ENCODE assay signal across 24 cellular contexts in genomic region chr3:135908737-135909136, GRCh38. TPM values are rescaled to one million over a fixed set of nuclear protein-coding genes. Genes with fewer than 3 reads are reported as not detected.
A peak's percentile ranks its signal among the peaks of the same experiment; 100 is the strongest.
DNase-seq lines count a peak whose midpoint lies in the region; ATAC-seq and TF ChIP-seq lines count a peak whose summit lies in the region.
"Had no signal": no experiment of that assay in that cellular context is flagged by ENCODE, and none has a peak within 500 bp of the region (broad histone marks: within the 10 kb centered on the region; RNA-seq: fewer than 3 reads in every experiment).

No MANE protein-coding gene starts in this region.

- WGBS in H9 (ENCODE audit: extremely low coverage, insufficient read length, low lambda C conversion rate), result no CpG with 5 or more reads among the region's 1 CpG
- no CpG with 5 or more reads among the region's 1 CpG for WGBS in IMR-90 (ENCODE audit: extremely low coverage in 2 of 2, insufficient read length in 1 of 2), 2 experiments
- WGBS in mammary epithelial cell (ENCODE audit: low coverage, missing lambda C conversion rate), result 100% methylated on average over 1 of the region's 1 CpG

- no peak overlapping the region; a peak in 1 of 5 replicates for H3K4me3 Mint-ChIP-seq in H9
- H3K4me3 Mint-ChIP-seq: CD4-positive, alpha-beta memory T cell; HFFc6; T-cell had no signal

- H3K18ac ChIP-seq in H9 (ENCODE audit: insufficient read length, low read depth, low read length) (no peak overlapping the region), IMR-90 (ENCODE audit: low read depth, low read length) (no peak overlapping the region)

- POLR2A ChIA-PET in IMR-90 (lab: Charles Lee; ENCODE audit: unreplicated experiment), result no interaction called here

- ATAC-seq in IMR-90 (ENCODE audit: low read depth) (no peak), HG02840 (IDR thresholded peaks at IDR 0.05; ENCODE audit: low FRiP score, unreplicated experiment) (no peak), sciatic nerve (no peak)
- ATAC-seq: GM12878 had no signal

- H2BK15ac ChIP-seq in H9 (ENCODE audit: low read depth, low read length), result no peak overlapping the region
- H2BK15ac ChIP-seq in IMR-90 (ENCODE audit: low read depth, low read length), result no peak overlapping the region

- H3K79me2 ChIP-seq in H9 (ENCODE audit: insufficient read depth, low read length) (no peaks in the 10 kb centered on the region), mammary epithelial cell (ENCODE audit: insufficient read depth, low read length) (no peaks in the 10 kb centered on the region), parathyroid adenoma (no peaks in the 10 kb centered on the region)

- BruUV-seq in IMR-90 (replicated peaks; lab: Mats Ljungman, UMichigan) (no TSS peak), mammary epithelial cell (replicated peaks; lab: Mats Ljungman, UMichigan) (no TSS peak)

- H3K14ac ChIP-seq in H9 (ENCODE audit: insufficient read depth, low read length) (no peak overlapping the region), IMR-90 (replicated peaks; ENCODE audit: low read depth, low read length) (no peak overlapping the region)

- peaks cover 7 to 8% of the 10 kb centered on the region in 2 experiments for H3K4me1 Mint-ChIP-seq in H9
- H3K4me1 Mint-ChIP-seq: CD4-positive, alpha-beta memory T cell; T-cell had no signal

- no peak for TF ChIP-seq CTCF in H9 (conservative IDR thresholded peaks at IDR 0.05)
- no peak for TF ChIP-seq CTCF in IMR-90 (conservative IDR thresholded peaks at IDR 0.05; ENCODE audit: low read depth, low read length)
- no peak for TF ChIP-seq CTCF in mammary epithelial cell (conservative IDR thresholded peaks at IDR 0.05 in 1 of 2, IDR thresholded peaks at IDR 0.05 in 1 of 2; ENCODE audit: extremely low read depth in 1 of 2, insufficient read depth in 1 of 2, low read depth in 1 of 2, low read length in 2 of 2)
- no peak for TF ChIP-seq CTCF in parathyroid adenoma (IDR thresholded peaks at IDR 0.05)

- H3K27me3 ChIP-seq in H9 (ENCODE audit: insufficient read depth, low read length), result no peaks in the 10 kb centered on the region
- H3K27me3 ChIP-seq in IMR-90 (ENCODE audit: control insufficient read depth, insufficient read depth, low read length), result no peaks in the 10 kb centered on the region
- H3K27me3 ChIP-seq in mammary epithelial cell (ENCODE audit: insufficient read depth, low read length), result no peaks in the 10 kb centered on the region
- H3K27me3 ChIP-seq in parathyroid adenoma (ENCODE audit: control insufficient read depth, insufficient read depth, low read length), result no peaks in the 10 kb centered on the region

- in situ Hi-C loops in IMR-90 (cut with MboI; ENCODE audit: low sequenced_read_pairs) (no loop called here), mammary epithelial cell (cut with MboI; ENCODE audit: low sequenced_read_pairs in 2 of 2) (no loop called here)

- H2BK120ac ChIP-seq in H9 (ENCODE audit: low read depth, low read length, poor library complexity, severe bottlenecking) (no peak overlapping the region), IMR-90 (ENCODE audit: low read depth, low read length) (no peak overlapping the region)

- no peak overlapping the region for H3K27ac Mint-ChIP-seq in H9
- H3K27ac Mint-ChIP-seq: HFFc6, T-cell had no signal

- H4K5ac ChIP-seq in H9 (ENCODE audit: insufficient read length, low read depth, low read length) (no peak overlapping the region), IMR-90 (ENCODE audit: low read depth, low read length) (no peak overlapping the region)

- H3K27me3 Mint-ChIP-seq in H9 (ENCODE audit: low read depth), result peaks cover 3% of the 10 kb centered on the region; the same call in 1 of the 2 replicates

- H2AK5ac ChIP-seq in H9 (ENCODE audit: insufficient read length, low read length) (no peak overlapping the region), IMR-90 (ENCODE audit: low read depth, low read length) (no peak overlapping the region)

- H2BK20ac ChIP-seq in H9 (ENCODE audit: low read depth, low read length, poor library complexity, severe bottlenecking), result no peak overlapping the region
- H2BK20ac ChIP-seq in IMR-90 (ENCODE audit: low read depth, low read length), result no peak overlapping the region

- H3K9me3 Mint-ChIP-seq in H9, result peaks cover 0 to 3% of the 10 kb centered on the region in 2 experiments; a peak in 1 of 5 replicates
- H3K9me3 Mint-ChIP-seq: CD4-positive, alpha-beta memory T cell; HFFc6; T-cell had no signal

- H3K4me3 ChIP-seq in IMR-90 (ENCODE audit: insufficient read depth, low read depth, low read length) (no peak overlapping the region), mammary epithelial cell (replicated peaks in 1 of 3; ENCODE audit: insufficient read depth in 1 of 3, low read depth in 2 of 3, low read length in 3 of 3) (no peak overlapping the region), parathyroid adenoma (ENCODE audit: low read depth, low read length) (no peak overlapping the region)
- H3K4me3 ChIP-seq: GM12878 had no signal

- H4K20me1 ChIP-seq in H9 (ENCODE audit: control insufficient read depth, insufficient read depth, insufficient read length), result no peaks in the 10 kb centered on the region
- H4K20me1 ChIP-seq in IMR-90 (ENCODE audit: insufficient read depth, low read length), result no peaks in the 10 kb centered on the region
- no peaks in the 10 kb centered on the region for H4K20me1 ChIP-seq in mammary epithelial cell (ENCODE audit: insufficient read depth, low read length)

- H3K23ac ChIP-seq in H9 (ENCODE audit: insufficient read length, low read depth, low read length) (no peak overlapping the region), IMR-90 (ENCODE audit: low read depth, low read length) (no peak overlapping the region)

- DNase-seq in H9, result no peak
- DNase-seq in IMR-90, result no peak
- DNase-seq in mammary epithelial cell, result no peak
- no peak for DNase-seq in amygdala (lab: John Stamatoyannopoulos, UW)
- DNase-seq in sciatic nerve (ENCODE audit: low spot score), result no peak
- DNase-seq: C1 segment of cervical spinal cord; CD4-positive, alpha-beta memory T cell; COR-L47; DMS 273 treated with DMSO at 0.1 percent for 48 hours; DMS79; GDM1; Karpas-422; NCI-H1092 treated with DMSO at 0.1 percent for 48 hours; NCI-H1436; NCI-H187; NCI-H2171 treated with DMSO at 0.1 percent for 48 hours; NCI-H345; NCI-H748 treated with DMSO at 0.1 percent for 48 hours; Right ventricle myocardium superior; T-cell had no signal

- no peaks in the 10 kb centered on the region for H3K9me3 ChIP-seq in H9 (ENCODE audit: control insufficient read depth, low read depth, low read length)
- H3K9me3 ChIP-seq in IMR-90 (ENCODE audit: control insufficient read depth, insufficient read depth, low read length), result no peaks in the 10 kb centered on the region
- no peaks in the 10 kb centered on the region for H3K9me3 ChIP-seq in mammary epithelial cell (replicated peaks; ENCODE audit: insufficient read depth, low read length)
- H3K9me3 ChIP-seq in parathyroid adenoma (ENCODE audit: control insufficient read depth, low read length), result no peaks in the 10 kb centered on the region

- H3K36me3 ChIP-seq in IMR-90 (ENCODE audit: control insufficient read depth, insufficient read depth, low read length), result no peaks in the 10 kb centered on the region
- H3K36me3 ChIP-seq in mammary epithelial cell (ENCODE audit: insufficient read depth, low read length), result no peaks in the 10 kb centered on the region
- no peaks in the 10 kb centered on the region for H3K36me3 ChIP-seq in parathyroid adenoma (ENCODE audit: control insufficient read depth, insufficient read depth, low read length)

- no peak overlapping the region for H2BK12ac ChIP-seq in H9 (ENCODE audit: insufficient read length, low read depth, low read length)

- CTCF ChIA-PET in IMR-90 (lab: Yijun Ruan, JAX), result no interaction called here
- CTCF ChIA-PET in mammary epithelial cell (lab: Charles Lee; ENCODE audit: low non-redundant PET), result no interaction called here

- H3K56ac ChIP-seq in H9 (ENCODE audit: insufficient read length, low read depth, low read length) (no peak overlapping the region), IMR-90 (ENCODE audit: extremely low read depth, insufficient read depth, low read length) (no peak overlapping the region)

- H3K4ac ChIP-seq in H9 (ENCODE audit: low read depth, low read length) (no peak overlapping the region), IMR-90 (ENCODE audit: low read depth, low read length) (no peak overlapping the region)

- H3K23me2 ChIP-seq in H9 (ENCODE audit: insufficient read length, low read depth, low read length, poor library complexity, severe bottlenecking), result no peaks in the 10 kb centered on the region

- H4K8ac ChIP-seq in H9 (replicated peaks; ENCODE audit: insufficient read length, low read depth, low read length), result no peak overlapping the region
- no peak overlapping the region for H4K8ac ChIP-seq in IMR-90 (ENCODE audit: low read depth in 2 of 2, low read length in 2 of 2)

- H4K91ac ChIP-seq in H9 (ENCODE audit: insufficient read length, low read depth, low read length) (peak overlapping the region; percentile 41), IMR-90 (ENCODE audit: insufficient read depth, low read depth, low read length) (no peak overlapping the region)

- H2BK5ac ChIP-seq in H9 (ENCODE audit: insufficient read length, low read length), result no peak overlapping the region
- no peak overlapping the region for H2BK5ac ChIP-seq in IMR-90 (ENCODE audit: low read depth, low read length, poor library complexity, severe bottlenecking)

- peaks cover 6% of the 10 kb centered on the region; the same call in 1 of the 2 replicates for H3K9me1 ChIP-seq in IMR-90 (ENCODE audit: insufficient read depth, low read length)

- no peak overlapping the region for H2AK9ac ChIP-seq in IMR-90 (replicated peaks; ENCODE audit: low read depth, low read length, poor library complexity)

- H3K79me1 ChIP-seq in H9 (ENCODE audit: insufficient read depth, low read depth, low read length, poor library complexity, severe bottlenecking) (no peaks in the 10 kb centered on the region), IMR-90 (ENCODE audit: low read depth in 1 of 2, low read length in 2 of 2) (no peaks in the 10 kb centered on the region)

- H3K4me1 ChIP-seq in H9 (ENCODE audit: insufficient read depth, low read length) (no peaks in the 10 kb centered on the region), IMR-90 (ENCODE audit: control insufficient read depth, insufficient read depth, low read length) (peaks cover 2% of the 10 kb centered on the region), mammary epithelial cell (ENCODE audit: insufficient read depth, low read length) (peaks cover 18% of the 10 kb centered on the region), parathyroid adenoma (peaks cover 30% of the 10 kb centered on the region)

- no peaks in the 10 kb centered on the region for H3K36me3 Mint-ChIP-seq in H9 (ENCODE audit: insufficient read depth in 1 of 3, low read depth in 3 of 3)
- H3K36me3 Mint-ChIP-seq: CD4-positive, alpha-beta memory T cell; T-cell had no signal

- no peak overlapping the region for H3K27ac ChIP-seq in H9 (ENCODE audit: insufficient read length, low read depth, low read length)
- no peak overlapping the region for H3K27ac ChIP-seq in IMR-90 (ENCODE audit: insufficient read depth, low read length)
- no peak overlapping the region for H3K27ac ChIP-seq in mammary epithelial cell (ENCODE audit: insufficient read depth, low read depth, low read length)
- peak overlapping the region; percentile 81 for H3K27ac ChIP-seq in parathyroid adenoma

- no peak overlapping the region for H2AFZ ChIP-seq in H9 (ENCODE audit: low read length)
- H2AFZ ChIP-seq in IMR-90 (replicated peaks; ENCODE audit: low read length, poor library complexity), result no peak overlapping the region
- H2AFZ ChIP-seq in mammary epithelial cell (ENCODE audit: low read depth, low read length), result peak overlapping the region; percentile 32
- H2AFZ ChIP-seq in parathyroid adenoma, result peak overlapping the region; percentile 27

- TF ChIP-seq RAD21 in IMR-90 (IDR thresholded peaks at IDR 0.05; ENCODE audit: low read length), result no peak

- no peak for TF ChIP-seq POLR2A in IMR-90 (IDR thresholded peaks at IDR 0.05; ENCODE audit: low read depth, low read length)

- H3K4me2 ChIP-seq in H9 (ENCODE audit: insufficient read depth, insufficient read length, low read length), result no peak overlapping the region
- H3K4me2 ChIP-seq in IMR-90 (ENCODE audit: low read depth, low read length), result no peak overlapping the region
- H3K4me2 ChIP-seq in mammary epithelial cell (ENCODE audit: insufficient read depth, low read depth, low read length), result no peak overlapping the region
- H3K4me2 ChIP-seq in parathyroid adenoma (ENCODE audit: low read length), result no peak overlapping the region

- intact Hi-C loops in IMR-90 (cut with micrococcal nuclease) (no loop called here), mammary epithelial cell (cut with micrococcal nuclease) (no loop called here), sciatic nerve (cut with DNase I) (no loop called here)

- no peak overlapping the region for H3T11ph ChIP-seq in H9 (ENCODE audit: low read length)

- H3K9ac ChIP-seq in H9 (ENCODE audit: extremely low read depth, insufficient read length, low read length) (no peak overlapping the region), IMR-90 (ENCODE audit: low read depth, low read length) (no peak overlapping the region), mammary epithelial cell (ENCODE audit: insufficient read depth, low read length) (no peak overlapping the region), parathyroid adenoma (no peak overlapping the region)

- dilution Hi-C loops in IMR-90 (cut with HindIII; ENCODE audit: low sequenced_read_pairs, unreplicated experiment) (no loop called here), mammary epithelial cell (cut with HindIII; ENCODE audit: low sequenced_read_pairs) (no loop called here)

RNA-seq across cellular contexts. Expression of gene PPP2R3A, which starts 56.8 kb away (rescaled TPM):
- total RNA-seq in H9 (2021), result 12.4 and 12.6 TPM in 2 replicates
- 37.3 and 46.7 TPM in 2 replicates for total RNA-seq in IMR-90 (2012; rRNA removed)
- polyA plus RNA-seq in IMR-90 (2012; rRNA removed), result 10.2 and 11.3 TPM in 2 replicates
- polyA plus RNA-seq in IMR-90 (2012; cell fraction: cytosol; rRNA removed), result 2.6 and 5.4 TPM in 2 replicates
- 0.97 and 6.1 TPM in 2 replicates for polyA plus RNA-seq in IMR-90 (2012; cell fraction: nucleus; rRNA removed; ENCODE audit: low replicate concordance)
- total RNA-seq in mammary epithelial cell, result 10 to 100 TPM; 16.4 to 20.0 TPM
- 8.4 TPM for polyA plus RNA-seq in mammary epithelial cell
- polyA minus RNA-seq in mammary epithelial cell, result 26.2 TPM
- total RNA-seq in sciatic nerve, result 15.2 TPM

Comparison
In these comparisons a context has a peak if more than half of its experiments do, and no peak if none do; other contexts are left out.
1. H2AFZ ChIP-seq: peak in mammary epithelial cell (single experiment) and parathyroid adenoma (single experiment); none in H9 (single experiment) and IMR-90 (single experiment).